Comparison of ENCODE assay signal across 2 cellular contexts in the genomic region with DNA sequence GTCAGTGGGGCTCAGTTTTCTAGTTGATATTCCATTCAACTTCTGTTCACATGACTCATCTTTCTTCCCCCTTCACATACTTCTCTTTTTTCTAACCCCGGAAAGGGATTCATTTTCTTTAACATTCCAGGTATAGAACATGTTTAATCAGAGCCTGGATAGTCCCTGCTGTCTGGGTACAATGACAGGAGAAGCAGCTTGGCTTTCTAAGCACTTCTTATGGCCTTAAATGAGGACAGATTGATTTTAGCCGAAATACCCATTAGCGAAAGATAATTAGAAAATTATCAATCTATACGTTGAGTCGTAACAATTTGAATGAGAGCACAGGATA.
TF ChIP-seq lines count a peak whose summit lies in the region.

No MANE protein-coding gene starts in this region.

TF ChIP-seq in H1, 55 proteins besides CTCF, POLR2A, EP300 and RAD21 (continued from another document):
- TF ChIP-seq CTBP2 (IDR thresholded peaks at IDR 0.05; ENCODE audit: borderline replicate concordance, insufficient read depth, insufficient read length, low read length) = no peak
- no peak for TF ChIP-seq BRCA1 (IDR thresholded peaks at IDR 0.05; ENCODE audit: low read depth, low read length)
- TF ChIP-seq, protein P1, sequence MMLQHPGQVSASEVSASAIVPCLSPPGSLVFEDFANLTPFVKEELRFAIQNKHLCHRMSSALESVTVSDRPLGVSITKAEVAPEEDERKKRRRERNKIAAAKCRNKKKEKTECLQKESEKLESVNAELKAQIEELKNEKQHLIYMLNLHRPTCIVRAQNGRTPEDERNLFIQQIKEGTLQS (IDR thresholded peaks at IDR 0.05; ENCODE audit: insufficient read depth, low read depth, low read length) = no peak
- no peak for TF ChIP-seq SIRT6 (IDR thresholded peaks at IDR 0.05; ENCODE audit: low read length)
- TF ChIP-seq HDAC2 (IDR thresholded peaks at IDR 0.05; ENCODE audit: borderline replicate concordance in 1 of 2, low read depth in 2 of 2, low read length in 2 of 2) = no peak
- TF ChIP-seq CHD2 (IDR thresholded peaks at IDR 0.05; ENCODE audit: low read length) = no peak
- TF ChIP-seq SUZ12 (IDR thresholded peaks at IDR 0.05; ENCODE audit: low read length) = no peak
- no peak for TF ChIP-seq EZH2 (IDR thresholded peaks at IDR 0.05; ENCODE audit: low read depth, low read length, severe bottlenecking)
- no peak for TF ChIP-seq KDM4A (IDR thresholded peaks at IDR 0.05; ENCODE audit: low read depth, low read length, severe bottlenecking)
- TF ChIP-seq, protein P2, sequence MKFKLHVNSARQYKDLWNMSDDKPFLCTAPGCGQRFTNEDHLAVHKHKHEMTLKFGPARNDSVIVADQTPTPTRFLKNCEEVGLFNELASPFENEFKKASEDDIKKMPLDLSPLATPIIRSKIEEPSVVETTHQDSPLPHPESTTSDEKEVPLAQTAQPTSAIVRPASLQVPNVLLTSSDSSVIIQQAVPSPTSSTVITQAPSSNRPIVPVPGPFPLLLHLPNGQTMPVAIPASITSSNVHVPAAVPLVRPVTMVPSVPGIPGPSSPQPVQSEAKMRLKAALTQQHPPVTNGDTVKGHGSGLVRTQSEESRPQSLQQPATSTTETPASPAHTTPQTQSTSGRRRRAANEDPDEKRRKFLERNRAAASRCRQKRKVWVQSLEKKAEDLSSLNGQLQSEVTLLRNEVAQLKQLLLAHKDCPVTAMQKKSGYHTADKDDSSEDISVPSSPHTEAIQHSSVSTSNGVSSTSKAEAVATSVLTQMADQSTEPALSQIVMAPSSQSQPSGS (IDR thresholded peaks at IDR 0.05; ENCODE audit: low read length) = no peak
- TF ChIP-seq CREB1 (IDR thresholded peaks at IDR 0.05) = no peak
- TF ChIP-seq FOSL1 (IDR thresholded peaks at IDR 0.05; ENCODE audit: insufficient read depth, low read depth, low read length) = no peak
- TF ChIP-seq NRF1 (IDR thresholded peaks at IDR 0.05; ENCODE audit: low read depth, low read length) = no peak
- TF ChIP-seq CHD1 (IDR thresholded peaks at IDR 0.05; ENCODE audit: low read depth, low read length) = no peak

TF ChIP-seq in neural cell, 6 proteins besides CTCF, POLR2A, EP300 and RAD21 (continued from another document):
- TF ChIP-seq, protein P3, sequence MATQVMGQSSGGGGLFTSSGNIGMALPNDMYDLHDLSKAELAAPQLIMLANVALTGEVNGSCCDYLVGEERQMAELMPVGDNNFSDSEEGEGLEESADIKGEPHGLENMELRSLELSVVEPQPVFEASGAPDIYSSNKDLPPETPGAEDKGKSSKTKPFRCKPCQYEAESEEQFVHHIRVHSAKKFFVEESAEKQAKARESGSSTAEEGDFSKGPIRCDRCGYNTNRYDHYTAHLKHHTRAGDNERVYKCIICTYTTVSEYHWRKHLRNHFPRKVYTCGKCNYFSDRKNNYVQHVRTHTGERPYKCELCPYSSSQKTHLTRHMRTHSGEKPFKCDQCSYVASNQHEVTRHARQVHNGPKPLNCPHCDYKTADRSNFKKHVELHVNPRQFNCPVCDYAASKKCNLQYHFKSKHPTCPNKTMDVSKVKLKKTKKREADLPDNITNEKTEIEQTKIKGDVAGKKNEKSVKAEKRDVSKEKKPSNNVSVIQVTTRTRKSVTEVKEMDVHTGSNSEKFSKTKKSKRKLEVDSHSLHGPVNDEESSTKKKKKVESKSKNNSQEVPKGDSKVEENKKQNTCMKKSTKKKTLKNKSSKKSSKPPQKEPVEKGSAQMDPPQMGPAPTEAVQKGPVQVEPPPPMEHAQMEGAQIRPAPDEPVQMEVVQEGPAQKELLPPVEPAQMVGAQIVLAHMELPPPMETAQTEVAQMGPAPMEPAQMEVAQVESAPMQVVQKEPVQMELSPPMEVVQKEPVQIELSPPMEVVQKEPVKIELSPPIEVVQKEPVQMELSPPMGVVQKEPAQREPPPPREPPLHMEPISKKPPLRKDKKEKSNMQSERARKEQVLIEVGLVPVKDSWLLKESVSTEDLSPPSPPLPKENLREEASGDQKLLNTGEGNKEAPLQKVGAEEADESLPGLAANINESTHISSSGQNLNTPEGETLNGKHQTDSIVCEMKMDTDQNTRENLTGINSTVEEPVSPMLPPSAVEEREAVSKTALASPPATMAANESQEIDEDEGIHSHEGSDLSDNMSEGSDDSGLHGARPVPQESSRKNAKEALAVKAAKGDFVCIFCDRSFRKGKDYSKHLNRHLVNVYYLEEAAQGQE (IDR thresholded peaks at IDR 0.05; ENCODE audit: borderline replicate concordance) = no peak
- no peak for TF ChIP-seq TAF1 (IDR thresholded peaks at IDR 0.05; ENCODE audit: low read depth)
